Comparison of ENCODE assay signal across 1 cellular context in the genomic region with DNA sequence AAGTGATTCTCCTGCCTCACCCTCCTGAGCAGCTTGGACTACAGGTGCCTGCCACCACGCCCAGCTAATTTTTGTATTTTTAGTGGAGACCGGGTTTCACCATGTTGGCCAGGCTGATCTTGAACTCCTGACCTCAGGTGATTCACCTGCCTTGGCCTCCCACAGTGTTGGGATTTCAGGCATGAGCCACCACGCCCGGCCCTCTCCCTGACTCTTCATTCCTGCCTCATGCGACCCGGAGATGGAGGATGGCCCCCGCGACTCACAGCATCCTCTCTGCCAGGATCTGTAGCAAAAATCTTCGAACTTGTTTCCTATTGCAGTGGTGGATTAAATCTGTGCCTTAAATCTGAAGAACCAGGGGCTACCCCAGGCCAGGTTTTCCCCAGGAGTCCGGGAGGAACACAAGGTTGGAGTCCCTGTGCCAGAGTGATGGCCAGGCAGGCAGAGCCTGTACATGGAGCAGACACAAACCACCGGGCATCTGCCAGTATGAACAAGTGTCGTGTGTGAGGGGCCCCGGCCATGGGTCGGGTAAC.
TF ChIP-seq lines count a peak whose summit lies in the region.

No MANE protein-coding gene starts in this region.

TF ChIP-seq in HepG2, 621 proteins besides CTCF, POLR2A, EP300 and RAD21 (continued from another document):
- TF ChIP-seq, protein P1, sequence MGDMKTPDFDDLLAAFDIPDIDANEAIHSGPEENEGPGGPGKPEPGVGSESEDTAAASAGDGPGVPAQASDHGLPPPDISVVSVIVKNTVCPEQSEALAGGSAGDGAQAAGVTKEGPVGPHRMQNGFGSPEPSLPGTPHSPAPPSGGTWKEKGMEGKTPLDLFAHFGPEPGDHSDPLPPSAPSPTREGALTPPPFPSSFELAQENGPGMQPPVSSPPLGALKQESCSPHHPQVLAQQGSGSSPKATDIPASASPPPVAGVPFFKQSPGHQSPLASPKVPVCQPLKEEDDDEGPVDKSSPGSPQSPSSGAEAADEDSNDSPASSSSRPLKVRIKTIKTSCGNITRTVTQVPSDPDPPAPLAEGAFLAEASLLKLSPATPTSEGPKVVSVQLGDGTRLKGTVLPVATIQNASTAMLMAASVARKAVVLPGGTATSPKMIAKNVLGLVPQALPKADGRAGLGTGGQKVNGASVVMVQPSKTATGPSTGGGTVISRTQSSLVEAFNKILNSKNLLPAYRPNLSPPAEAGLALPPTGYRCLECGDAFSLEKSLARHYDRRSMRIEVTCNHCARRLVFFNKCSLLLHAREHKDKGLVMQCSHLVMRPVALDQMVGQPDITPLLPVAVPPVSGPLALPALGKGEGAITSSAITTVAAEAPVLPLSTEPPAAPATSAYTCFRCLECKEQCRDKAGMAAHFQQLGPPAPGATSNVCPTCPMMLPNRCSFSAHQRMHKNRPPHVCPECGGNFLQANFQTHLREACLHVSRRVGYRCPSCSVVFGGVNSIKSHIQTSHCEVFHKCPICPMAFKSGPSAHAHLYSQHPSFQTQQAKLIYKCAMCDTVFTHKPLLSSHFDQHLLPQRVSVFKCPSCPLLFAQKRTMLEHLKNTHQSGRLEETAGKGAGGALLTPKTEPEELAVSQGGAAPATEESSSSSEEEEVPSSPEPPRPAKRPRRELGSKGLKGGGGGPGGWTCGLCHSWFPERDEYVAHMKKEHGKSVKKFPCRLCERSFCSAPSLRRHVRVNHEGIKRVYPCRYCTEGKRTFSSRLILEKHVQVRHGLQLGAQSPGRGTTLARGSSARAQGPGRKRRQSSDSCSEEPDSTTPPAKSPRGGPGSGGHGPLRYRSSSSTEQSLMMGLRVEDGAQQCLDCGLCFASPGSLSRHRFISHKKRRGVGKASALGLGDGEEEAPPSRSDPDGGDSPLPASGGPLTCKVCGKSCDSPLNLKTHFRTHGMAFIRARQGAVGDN (CRISPR knock-in tag; IDR thresholded peaks at IDR 0.05): peak; percentile 13; the same call in 1 of the 2 replicates
- TF ChIP-seq, protein P2, sequence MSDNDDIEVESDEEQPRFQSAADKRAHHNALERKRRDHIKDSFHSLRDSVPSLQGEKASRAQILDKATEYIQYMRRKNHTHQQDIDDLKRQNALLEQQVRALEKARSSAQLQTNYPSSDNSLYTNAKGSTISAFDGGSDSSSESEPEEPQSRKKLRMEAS (IDR thresholded peaks at IDR 0.05): 0 out of 2 replicates have a peak, but pooled peaks have one; percentile 18
- TF ChIP-seq THAP11 (CRISPR knock-in tag; IDR thresholded peaks at IDR 0.05): 0 out of 2 replicates have a peak, but pooled peaks have one; percentile 3
